ENCODE assay signal across 9 cellular contexts in the genomic region with DNA sequence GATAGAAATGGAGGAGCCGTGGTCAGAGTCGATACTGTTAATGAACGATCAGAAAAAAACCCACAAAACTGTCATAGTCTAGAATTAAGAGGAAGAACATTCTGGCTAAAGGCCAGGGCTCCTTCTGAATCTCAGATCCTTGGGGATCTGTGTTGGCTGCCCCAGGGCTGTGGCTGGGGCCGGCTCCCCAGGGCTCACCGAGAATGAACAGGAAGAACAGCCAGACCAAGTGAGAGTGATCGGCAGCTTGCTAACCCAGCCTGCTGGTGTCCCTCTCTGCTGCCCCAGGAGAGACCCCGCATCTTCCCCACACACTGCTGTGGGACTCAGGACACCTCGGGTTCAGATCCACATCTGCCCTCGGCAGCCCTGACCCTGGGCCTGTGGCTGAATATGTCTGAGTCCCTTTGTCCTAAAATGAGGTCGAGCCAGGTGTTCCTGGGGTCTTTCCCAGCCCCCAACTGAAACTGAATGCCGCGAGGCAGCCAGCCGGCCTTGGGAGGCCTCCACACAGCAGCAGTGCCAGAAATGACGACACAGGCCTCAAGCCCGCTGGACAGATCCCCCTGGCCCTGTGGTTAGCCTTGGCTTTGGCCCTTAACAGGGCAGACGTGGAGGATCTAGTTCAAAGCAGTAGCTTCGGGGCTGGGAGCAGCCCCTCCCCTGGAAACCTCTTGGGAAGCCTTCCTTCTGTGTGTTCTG. TPM values are rescaled to one million over a fixed set of nuclear protein-coding genes. Genes with fewer than 3 reads are reported as not detected.
DNase-seq lines count a peak whose midpoint lies in the region; ATAC-seq, FAIRE-seq and TF ChIP-seq lines count a peak whose summit lies in the region.
"Had no signal": no experiment of that assay in that cellular context is flagged by ENCODE, and none has a peak within 500 bp of the region (broad histone marks: within the 10 kb centered on the region; RNA-seq: fewer than 3 reads in every experiment).

No MANE protein-coding gene starts in this region.

- POLR2A ChIA-PET in HepG2 (lab: Yijun Ruan, JAX): no interaction called here

- H3K4me1 ChIP-seq in HepG2 (ENCODE audit: insufficient read depth, low read length) (peaks cover 45% of the 10 kb centered on the region), right lobe of liver (no peaks in the 10 kb centered on the region), aorta (ENCODE audit: control insufficient read depth in 1 of 2, insufficient read depth in 2 of 2, low read length in 2 of 2) (peaks cover 2 to 4% of the 10 kb centered on the region in 2 donors)

- no peak overlapping the region for H3K9ac ChIP-seq in HepG2 (ENCODE audit: insufficient read depth, low read depth, low read length)

- H2AFZ ChIP-seq in HepG2 (ENCODE audit: low read length): no peak overlapping the region

- H3K4me3 ChIP-seq in HepG2 (replicated peaks in 1 of 3; ENCODE audit: insufficient read depth in 1 of 3, low read depth in 2 of 3, low read length in 3 of 3) (no peak overlapping the region), right lobe of liver (no peak overlapping the region), aorta (ENCODE audit: low read length in 2 of 2) (peak overlapping the region; percentile 89 to 92), lower leg skin (ENCODE audit: low read depth, poor library complexity, severe bottlenecking) (no peak overlapping the region)

- DNase-seq in HepG2 (ENCODE audit: low spot score): peak; percentile 41
- DNase-seq in right lobe of liver: no peak
- peak; percentile 65 for DNase-seq in glomerular visceral epithelial cell (ENCODE audit: extremely low spot score)
- no peak for DNase-seq in omental fat pad (ENCODE audit: low spot score)
- DNase-seq in aorta: peak; percentile 89 to 91
- no peak for DNase-seq in lower leg skin (ENCODE audit: low spot score in 2 of 2)
- no peak for DNase-seq in GOT3 (lab: John Stamatoyannopoulos, UW)
- no peak for DNase-seq in CD1c-positive myeloid dendritic cell (ENCODE audit: extremely low spot score)

- in situ Hi-C loops in HepG2 (cut with HindIII; ENCODE audit: extremely low pct_ligation_motif_present, low pct_unique_long_range_greater_than_20kb): loop anchor here (5.0 kb wide), 1 partner anchor 130 kb away; no protein-coding TSS in a partner anchor

- H3K27ac ChIP-seq in HepG2 (ENCODE audit: extremely low read length, insufficient read depth, low read length) (no peak overlapping the region), right lobe of liver (no peak overlapping the region), aorta (ENCODE audit: low read depth in 1 of 2, low read length in 2 of 2) (peak overlapping the region; percentile 58 to 99)

- H3K9me3 ChIP-seq in HepG2 (ENCODE audit: low read length): no peaks in the 10 kb centered on the region
- H3K9me3 ChIP-seq in right lobe of liver: no peaks in the 10 kb centered on the region
- H3K9me3 ChIP-seq in aorta (ENCODE audit: control insufficient read depth, low read length): no peaks in the 10 kb centered on the region

- H3K4me2 ChIP-seq in HepG2 (ENCODE audit: low read depth, low read length): no peak overlapping the region

- H3K79me2 ChIP-seq in HepG2 (ENCODE audit: insufficient read depth, low read length): no peaks in the 10 kb centered on the region

- TF ChIP-seq RAD21 in HepG2 (CRISPR knock-in tag; IDR thresholded peaks at IDR 0.05): no peak

- intact Hi-C loops in HepG2 (cut with micrococcal nuclease; ENCODE audit: unreplicated experiment): no loop called here
- intact Hi-C loops in right lobe of liver (cut with DNase I): loop anchor here in 1 of 2 donors (5.0 to 10.0 kb wide), 2 partner anchors 72 to 130 kb away; no protein-coding TSS in a partner anchor
- intact Hi-C loops in aorta (cut with DNase I): loop anchor here in 1 of 2 donors (5.0 kb wide), 1 partner anchor 80 kb away; no protein-coding TSS in a partner anchor
- intact Hi-C loops in lower leg skin (cut with DNase I; ENCODE audit: low total_unique reads): no loop called here

- BruUV-seq in HepG2 (replicated peaks; lab: Mats Ljungman, UMichigan): TSS peak; percentile 40

- H3K27me3 ChIP-seq in HepG2 (ENCODE audit: control insufficient read depth in 1 of 2, insufficient read depth in 2 of 2, low read length in 2 of 2): no peaks in the 10 kb centered on the region
- no peaks in the 10 kb centered on the region for H3K27me3 ChIP-seq in right lobe of liver
- no peaks in the 10 kb centered on the region for H3K27me3 ChIP-seq in aorta (ENCODE audit: control insufficient read depth in 1 of 2, insufficient read depth in 2 of 2, low read length in 1 of 2)

- no peak for FAIRE-seq in HepG2 (lab: Jason Lieb, UNC)
- FAIRE-seq: frontal cortex had no signal

- H3K36me3 ChIP-seq in HepG2 (replicated peaks in 1 of 2; ENCODE audit: control insufficient read depth in 1 of 2, insufficient read depth in 2 of 2, low read length in 2 of 2) (peaks cover 14 to 25% of the 10 kb centered on the region in 2 experiments), right lobe of liver (peaks cover 0 to 27% (median 0%) of the 10 kb centered on the region in 4 donors), aorta (ENCODE audit: control insufficient read depth in 1 of 2, insufficient read depth in 2 of 2, low read length in 1 of 2) (peaks cover 0 to 3% of the 10 kb centered on the region in 2 donors)

- TF ChIP-seq POLR2A in HepG2 (IDR thresholded peaks at IDR 0.05; ENCODE audit: insufficient read depth in 1 of 2, low read depth in 2 of 2, low read length in 2 of 2): no peak
- TF ChIP-seq POLR2A in right lobe of liver (IDR thresholded peaks at IDR 0.05): no peak
- TF ChIP-seq POLR2A in lower leg skin (IDR thresholded peaks at IDR 0.05): no peak

- CTCF ChIA-PET in HepG2 (lab: Yijun Ruan, JAX; ENCODE audit: low intra/inter-chr PET ratio, low total read pairs): no interaction called here

- TF ChIP-seq CTCF in HepG2 (CRISPR knock-in tag; IDR thresholded peaks at IDR 0.05) (no peak), right lobe of liver (IDR thresholded peaks at IDR 0.05) (no peak), omental fat pad (IDR thresholded peaks at IDR 0.05) (no peak), lower leg skin (IDR thresholded peaks at IDR 0.05) (no peak)

- no peaks in the 10 kb centered on the region for H4K20me1 ChIP-seq in HepG2 (ENCODE audit: insufficient read depth, low read length)

- WGBS in HepG2 (ENCODE audit: low lambda C conversion rate): 73% methylated on average over 11 of the region's 17 CpGs
- WGBS in right lobe of liver (ENCODE audit: insufficient coverage, low coverage, low lambda C conversion rate, missing lambda C conversion rate): 83% methylated on average over 2 of the region's 17 CpGs
- 5 to 6% methylated on average over 17 of the region's 17 CpGs for whole genome bisulfite sequencing in aorta, 2 donors
- 44 to 47% methylated on average over 11 to 17 of the region's 17 CpGs for WGBS in lower leg skin, 2 donors

- no peak for TF ChIP-seq EP300 in HepG2 (IDR thresholded peaks at IDR 0.05; ENCODE audit: low read depth in 2 of 2, low read length in 2 of 2)
- TF ChIP-seq EP300 in HepG2 (CRISPR knock-in tag; IDR thresholded peaks at IDR 0.05; ENCODE audit: borderline replicate concordance): no peak

- ATAC-seq in HepG2 (peak; percentile 20), right lobe of liver (no peak), omental fat pad (ENCODE audit: low FRiP score) (peak; percentile 49), aorta (ENCODE audit: low FRiP score) (peak; percentile 73)

RNA-seq across cellular contexts. Expression of a gene that starts 23.9 kb away (rescaled TPM):
- total RNA-seq in HepG2 (2016; rRNA removed; fragmentation: Illumina TruSeq; extraction: Trizol) (0.22 TPM in 1 of 2 replicates, not detected in the other), right lobe of liver (1 to 10 TPM in 1 of 6 experiments, under 1 TPM in 3, not detected in 2; 0.11 to 1.1 (median 0.79) TPM), omental fat pad (1 to 10 TPM in 2 of 4 donors, under 1 TPM in 2; 0.48 to 2.7 (median 1.4) TPM), aorta (1 to 10 TPM; 1.9 to 3.0 TPM), lower leg skin (1 to 10 TPM in 1 of 4 donors, under 1 TPM in 3; 0.12 to 1.2 (median 0.39) TPM)
- 0.20 TPM in 1 of 2 replicates, not detected in the other for total RNA-seq in HepG2 (2016; cell fraction: cytosol; rRNA removed; fragmentation: Illumina TruSeq; extraction: Trizol; ENCODE audit: low read depth)
- 0.28 TPM in 1 of 2 replicates, not detected in the other for total RNA-seq in HepG2 (2016; cell fraction: insoluble cytoplasmic fraction; rRNA removed; fragmentation: Illumina TruSeq; extraction: Trizol)
- total RNA-seq in HepG2 (2016; cell fraction: membrane; rRNA removed; fragmentation: Illumina TruSeq; extraction: Trizol): 0.09 and 0.10 TPM in 2 replicates
- 0.19 and 0.99 TPM in 2 replicates for total RNA-seq in HepG2 (2016; cell fraction: nucleus; rRNA removed; fragmentation: Illumina TruSeq; extraction: Trizol)
- polyA plus RNA-seq in HepG2 (2011; rRNA removed) (0.42 and 0.72 TPM in 2 replicates), aorta (10 to 100 TPM in 1 of 2 donors, 1 to 10 TPM in 1; 2.6 to 41.6 TPM)
- polyA plus RNA-seq in HepG2 (2011; cell fraction: cytosol; rRNA removed): 0.20 and 0.26 TPM in 2 replicates
- polyA plus RNA-seq in HepG2 (2011; cell fraction: nucleus; rRNA removed): 3.1 and 3.2 TPM in 2 replicates
- 0.30 and 0.51 TPM in 2 replicates for polyA plus RNA-seq in HepG2 (2012)
- not detected in 2 replicates for polyA plus RNA-seq in HepG2 (2016; cell fraction: cytosol; fragmentation: Illumina TruSeq; extraction: Trizol; ENCODE audit: low read depth)
- polyA plus RNA-seq in HepG2 (2016; cell fraction: insoluble cytoplasmic fraction; fragmentation: Illumina TruSeq; extraction: Trizol; ENCODE audit: low read depth): 0.17 TPM in 1 of 2 replicates, not detected in the other
- polyA plus RNA-seq in HepG2 (2016; cell fraction: membrane; fragmentation: Illumina TruSeq; extraction: Trizol; ENCODE audit: low read depth): not detected in 2 replicates
- polyA plus RNA-seq in HepG2 (2016; cell fraction: nucleus; fragmentation: Illumina TruSeq; extraction: Trizol; ENCODE audit: insufficient read depth, low read depth): 0.26 and 1.1 TPM in 2 replicates
- 1.6 and 3.1 TPM in 2 replicates for polyA minus RNA-seq in HepG2 (2011; rRNA and poly(A)+ RNA removed; ENCODE audit: low replicate concordance)
- 0.35 TPM in 1 of 2 replicates, not detected in the other for polyA minus RNA-seq in HepG2 (2011; cell fraction: cytosol; rRNA and poly(A)+ RNA removed)
- polyA minus RNA-seq in HepG2 (2011; cell fraction: nucleus; rRNA and poly(A)+ RNA removed): 0.90 and 1.4 TPM in 2 replicates

Comparison
In these comparisons a context has a peak if more than half of its experiments do, and no peak if none do; other contexts are left out.
1. ATAC-seq: peak in HepG2 (single experiment), omental fat pad (single experiment) and aorta (single experiment); none in right lobe of liver (0 of 4).
2. DNase-seq: peak in HepG2 (single experiment), glomerular visceral epithelial cell (single experiment) and aorta (2 of 2); none in right lobe of liver (0 of 3), omental fat pad (single experiment), lower leg skin (0 of 2), GOT3 (single experiment) and CD1c-positive myeloid dendritic cell (single experiment).
3. H3K27ac ChIP-seq: peak in aorta (2 of 2); none in HepG2 (single experiment) and right lobe of liver (0 of 3).
4. H3K4me3 ChIP-seq: peak in aorta (2 of 2); none in HepG2 (0 of 3), right lobe of liver (0 of 3) and lower leg skin (single experiment).